9 cellular contexts compared by ENCODE assay signal in the genomic region with DNA sequence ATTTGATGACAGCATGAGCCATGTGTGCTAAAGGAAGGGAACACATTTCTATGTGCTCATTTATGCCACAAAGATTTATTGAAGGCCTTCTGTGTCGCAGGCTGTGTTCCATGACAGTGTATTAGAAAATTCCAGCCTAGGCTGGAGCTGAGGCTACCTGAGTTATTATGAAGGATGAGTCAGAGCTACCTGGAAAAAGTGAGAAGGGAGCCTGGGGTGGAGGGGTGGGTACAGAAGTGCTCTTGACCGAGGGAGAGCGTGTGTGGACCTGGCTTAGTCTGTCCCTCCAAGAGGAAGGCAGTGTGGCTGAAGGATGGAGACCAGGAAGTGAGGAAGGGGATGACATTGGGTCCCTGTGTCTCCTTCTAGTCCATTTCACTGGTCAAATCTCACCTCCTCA.
"Had no signal": no experiment of that assay in that cellular context is flagged by ENCODE, and none has a peak within 500 bp of the region (broad histone marks: within the 10 kb centered on the region; RNA-seq: fewer than 3 reads in every experiment).

No MANE protein-coding gene starts in this region.

- H3K27ac ChIP-seq: body of pancreas, dorsolateral prefrontal cortex, left ventricle myocardium inferior, ovary had no signal

- DNase-seq: activated naive CD4-positive, alpha-beta T cell treated with anti-CD3 and anti-CD28 coated beads, Interleukin-2, amount 50 U/mL, for 16 hours; amniotic stem cell; body of pancreas; esophagus squamous epithelium; left ventricle myocardium inferior; stimulated activated naive B cell treated with anti-CD40 and anti-IgM and Interleukin-4, amounts not matched to agents 10 μg/mL and 1 μg/mL and 100 μg/mL, for 72 hours had no signal

- H3K27me3 ChIP-seq: body of pancreas, dorsolateral prefrontal cortex, esophagus squamous epithelium, ovary had no signal

- H3K36me3 ChIP-seq: esophagus squamous epithelium, left ventricle myocardium inferior, ovary had no signal

- ATAC-seq: activated CD4-positive, CD25-positive, alpha-beta regulatory T cell treated with anti-CD3 and anti-CD28 coated beads, Interleukin-2, amount 50 U/mL, for 24 hours; body of pancreas; stimulated activated naive B cell treated with anti-CD40 and anti-IgM and Interleukin-4, amounts not matched to agents 10 μg/mL and 1 μg/mL and 100 μg/mL, for 72 hours had no signal

- H3K4me3 ChIP-seq: body of pancreas, dorsolateral prefrontal cortex, esophagus squamous epithelium, left ventricle myocardium inferior, ovary had no signal

- H3K9me3 ChIP-seq: body of pancreas, ovary had no signal

- H3K4me1 ChIP-seq: body of pancreas, left ventricle myocardium inferior had no signal
